22 cellular contexts compared by ENCODE assay signal in genomic region chr20:61833807-61834610, GRCh38.
"Had no signal": no experiment of that assay in that cellular context is flagged by ENCODE, and none has a peak within 500 bp of the region (broad histone marks: within the 10 kb centered on the region; RNA-seq: fewer than 3 reads in every experiment).

No MANE protein-coding gene starts in this region.

- H3K4me3 ChIP-seq: adrenal gland, ascending aorta, esophagus muscularis mucosa, lung, upper lobe of right lung had no signal

- H3K27ac ChIP-seq: adrenal gland, ascending aorta, brain microvascular endothelial cell, esophagus muscularis mucosa, upper lobe of right lung had no signal

- H3K9me3 ChIP-seq: adrenal gland, ascending aorta, esophagus muscularis mucosa, upper lobe of right lung had no signal

- H3K4me3 Mint-ChIP-seq: activated naive CD8-positive, alpha-beta T cell; activated T-cell treated with anti-CD3 and anti-CD28 coated beads, Interleukin-2, amount 50 U/mL, for 4 hours; naive B cell had no signal

- H3K36me3 Mint-ChIP-seq: activated naive CD8-positive, alpha-beta T cell; naive B cell had no signal

- DNase-seq: activated CD4-positive, alpha-beta T cell treated with anti-CD3 and anti-CD28 coated beads, Interleukin-2, amount 50 U/mL, for 48 hours; activated CD8-positive, alpha-beta memory T cell treated with anti-CD3 and anti-CD28 coated beads, Interleukin-2, amount 50 U/mL, for 48 hours; activated naive CD4-positive, alpha-beta T cell; activated T-cell treated with anti-CD3 and anti-CD28 coated beads, Interleukin-2, amount 50 U/mL, for 4 hours; adrenal gland; brain microvascular endothelial cell; central memory CD4-positive, alpha-beta T cell; head of caudate nucleus; left colon; naive B cell; stimulated activated CD4-positive, alpha-beta T cell treated with anti-CD3 and anti-CD28 coated beads, Interleukin-4, amount 100 ng/mL, for 1 hour; stimulated activated naive CD4-positive, alpha-beta T cell treated with Interleukin-2 at 50 U/mL for 16 hours; T-helper 9 cell; upper lobe of right lung had no signal

- ATAC-seq: activated T-cell treated with anti-CD3 and anti-CD28 coated beads, Interleukin-2, amount 50 U/mL, for 4 hours; left colon; upper lobe of right lung had no signal

- H3K4me1 ChIP-seq: adrenal gland, ascending aorta, esophagus muscularis mucosa, upper lobe of right lung had no signal

- H3K27me3 ChIP-seq: ascending aorta, brain microvascular endothelial cell had no signal

- H3K9me3 Mint-ChIP-seq: activated T-cell treated with anti-CD3 and anti-CD28 coated beads, Interleukin-2, amount 50 U/mL, for 4 hours; activated T-helper 2 cell treated with anti-CD3 and anti-CD28 coated beads, Interferon-gamma antibody, Interleukin-2, Interleukin-4, amounts not matched to agents 10 μg/mL and 5 μg/mL and 100 μg/mL, durations not matched to agents 14 hours and 24 hours and 36 hours had no signal

- FAIRE-seq: colon, frontal cortex, islet of Langerhans had no signal

- H3K36me3 ChIP-seq: adrenal gland, ascending aorta, brain microvascular endothelial cell, esophagus muscularis mucosa, upper lobe of right lung had no signal

- H3K27ac Mint-ChIP-seq: activated naive CD8-positive, alpha-beta T cell; activated T-helper 2 cell treated with anti-CD3 and anti-CD28 coated beads, Interferon-gamma antibody, Interleukin-2, Interleukin-4, amounts not matched to agents 10 μg/mL and 5 μg/mL and 100 μg/mL, durations not matched to agents 14 hours and 24 hours and 36 hours; naive B cell had no signal

- H3K4me1 Mint-ChIP-seq: naive B cell had no signal
